Comparison of ENCODE assay signal across 9 cellular contexts in genomic region chr3:42376397-42376798, GRCh38. TPM values are rescaled to one million over a fixed set of nuclear protein-coding genes. Genes with fewer than 3 reads are reported as not detected.
DNase-seq lines count a peak whose midpoint lies in the region; ATAC-seq, FAIRE-seq and TF ChIP-seq lines count a peak whose summit lies in the region.
"Had no signal": no experiment of that assay in that cellular context is flagged by ENCODE, and none has a peak within 500 bp of the region (broad histone marks: within the 10 kb centered on the region; RNA-seq: fewer than 3 reads in every experiment).

No MANE protein-coding gene starts in this region.

- DNase-seq in H54 (ENCODE audit: insufficient read length, low spot score) (peak; percentile 26), RPMI7951 (ENCODE audit: low read depth) (peak; percentile 97), epithelial cell of esophagus (ENCODE audit: low read depth) (peak; percentile 79), G401 (ENCODE audit: low spot score) (no peak), head of caudate nucleus (no peak), globus pallidus (ENCODE audit: low spot score) (no peak)
- DNase-seq in stimulated activated CD4-positive, alpha-beta T cell treated with anti-CD3 and anti-CD28 coated beads, Interleukin-2, amount 100 ng/mL, for 48 hours: peak; percentile 41 to 49

- no peak for TF ChIP-seq POLR2A in H54 (IDR thresholded peaks at IDR 0.05; ENCODE audit: low read depth, low read length)

- no peak for TF ChIP-seq CTCF in epithelial cell of esophagus (IDR thresholded peaks at IDR 0.05; ENCODE audit: insufficient read depth, low read depth, low read length, missing control alignments)

- no peak for ATAC-seq in HG02678 (IDR thresholded peaks at IDR 0.05; ENCODE audit: unreplicated experiment)

- intact Hi-C loops in head of caudate nucleus (cut with DNase I): no loop called here

- H3K4me3 ChIP-seq in epithelial cell of esophagus (ENCODE audit: low read length): no peak overlapping the region

- in situ Hi-C loops in G401 (cut with HindIII; ENCODE audit: low sequenced_read_pairs): no loop called here

- FAIRE-seq in H54 (lab: Jason Lieb, UNC): no peak

RNA-seq across cellular contexts. Expression of gene LYZL4, which starts 34.0 kb away (rescaled TPM):
- total RNA-seq in RPMI7951 (2014; rRNA removed; shearing (Covaris generic)): 1.5 and 1.6 TPM in 2 replicates
- not detected in 2 replicates for total RNA-seq in G401 (2014; rRNA removed; shearing (Covaris generic))
- total RNA-seq: subcutaneous adipose tissue had no signal

Comparison
In these comparisons a context has a peak if more than half of its experiments do, and no peak if none do; other contexts are left out.
1. DNase-seq: peak in H54 (single experiment), RPMI7951 (single experiment), epithelial cell of esophagus (single experiment) and stimulated activated CD4-positive, alpha-beta T cell treated with anti-CD3 and anti-CD28 coated beads, Interleukin-2, amount 100 ng/mL, for 48 hours (2 of 2); none in G401 (single experiment), head of caudate nucleus (0 of 42) and globus pallidus (single experiment).